12 cellular contexts compared by ENCODE assay signal in the genomic region with DNA sequence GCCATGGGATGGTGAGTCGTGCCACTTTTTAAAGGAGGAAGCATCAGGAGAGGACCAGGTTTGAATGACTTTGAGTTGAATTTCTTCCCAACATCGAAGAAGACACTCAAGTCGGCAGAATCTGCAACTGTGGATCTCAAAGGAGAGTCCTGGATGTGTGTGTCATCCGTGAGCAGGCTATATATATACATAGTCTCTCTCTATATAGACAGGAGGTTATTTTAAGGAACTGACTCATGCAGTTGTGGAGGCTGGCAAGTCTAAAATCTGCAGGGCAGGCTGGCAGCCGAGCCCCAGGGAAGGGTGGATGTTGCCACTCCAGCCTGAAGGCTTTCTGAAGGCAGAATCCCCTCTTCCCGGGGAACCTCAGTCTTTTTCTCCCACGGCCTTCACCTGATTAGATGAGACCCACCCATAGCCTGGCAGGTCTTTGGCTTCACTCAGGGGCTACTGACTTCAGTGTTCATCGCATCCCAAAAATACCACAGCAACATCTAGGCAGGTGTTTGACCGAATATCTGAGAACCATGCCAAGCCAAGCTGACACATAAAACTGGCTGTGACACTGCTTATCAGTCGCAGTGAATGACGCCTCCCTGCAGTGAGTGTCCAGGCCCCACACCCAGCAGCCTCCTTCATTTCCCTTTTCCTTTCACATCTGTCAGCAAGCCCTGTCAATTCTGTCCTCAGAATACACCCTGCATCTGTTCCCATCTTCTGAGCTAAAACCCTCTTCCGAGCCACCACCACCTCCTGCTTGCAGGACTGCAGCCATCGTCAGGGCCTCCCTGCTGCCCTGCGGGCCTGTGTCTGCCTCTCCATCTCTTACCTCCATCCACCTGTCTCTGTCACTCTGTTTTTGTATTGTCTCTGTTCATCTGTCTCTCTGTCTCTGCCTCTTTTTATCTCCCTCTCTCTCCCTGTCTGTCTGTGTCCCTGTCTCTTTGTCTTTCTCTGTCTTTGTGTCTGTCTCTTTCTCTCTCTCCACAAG. TPM values are rescaled to one million over a fixed set of nuclear protein-coding genes. Genes with fewer than 3 reads are reported as not detected.
DNase-seq lines count a peak whose midpoint lies in the region; ATAC-seq, FAIRE-seq and TF ChIP-seq lines count a peak whose summit lies in the region.
"Had no signal": no experiment of that assay in that cellular context is flagged by ENCODE, and none has a peak within 500 bp of the region (broad histone marks: within the 10 kb centered on the region; RNA-seq: fewer than 3 reads in every experiment).

No MANE protein-coding gene starts in this region.

- DNase-seq in Daoy (ENCODE audit: low read depth), result peak; percentile 54
- DNase-seq in NOMO-1 treated with dmso at 0.1 percent for 144 hours (lab: John Stamatoyannopoulos, UW; ENCODE audit: unreplicated experiment), result peak; percentile 25
- DNase-seq in dermis blood vessel endothelial cell, result peak; percentile 14
- peak; percentile 49 for DNase-seq in middle frontal gyrus (ENCODE audit: extremely low spot score, low spot score)
- DNase-seq in stimulated activated CD4-positive, alpha-beta T cell treated with anti-CD3 and anti-CD28 coated beads, Interleukin-1b, Interleukin-23, amount 100 ng/mL, for 48 hours, result no peak
- DNase-seq in D721Med (ENCODE audit: insufficient read length, low spot score), result no peak
- DNase-seq in activated CD4-positive, alpha-beta T cell treated with anti-CD3 and anti-CD28 coated beads for 4 hours, result no peak
- DNase-seq: activated CD8-positive, alpha-beta memory T cell treated with anti-CD3 and anti-CD28 coated beads, Interleukin-2, amount 10 ng/mL, durations not matched to agents 7 days and 5 days; naive B cell; NCI-H187 treated with DMSO at 0.1 percent for 48 hours had no signal

- no peak for FAIRE-seq in D721Med (lab: Jason Lieb, UNC)
- FAIRE-seq: GM12878 had no signal

- ATAC-seq in HG02610 (IDR thresholded peaks at IDR 0.05; ENCODE audit: unreplicated experiment), result no peak
- ATAC-seq: activated CD8-positive, alpha-beta memory T cell treated with anti-CD3 and anti-CD28 coated beads, Interleukin-2, amount 10 ng/mL, durations not matched to agents 7 days and 5 days; GM12878 had no signal

- no peak for TF ChIP-seq CTCF in D721Med (IDR thresholded peaks at IDR 0.05; ENCODE audit: insufficient read depth, missing control alignments)

RNA-seq across cellular contexts. Expression of a gene that starts 54.0 kb away (rescaled TPM):
- 50.4 and 50.9 TPM in 2 replicates for total RNA-seq in Daoy (2014; rRNA removed; shearing (Covaris generic))
- total RNA-seq in dermis blood vessel endothelial cell, result 51.1 and 68.9 TPM in 2 replicates

RNA-seq across cellular contexts. Expression of a gene that starts 54.4 kb away (rescaled TPM):
- 5.3 and 7.7 TPM in 2 replicates for total RNA-seq in Daoy (2014; rRNA removed; shearing (Covaris generic))
- total RNA-seq in dermis blood vessel endothelial cell, result 8.8 and 10.4 TPM in 2 replicates

Comparison
In these comparisons a context has a peak if more than half of its experiments do, and no peak if none do; other contexts are left out.
1. DNase-seq: peak in Daoy (single experiment), NOMO-1 treated with dmso at 0.1 percent for 144 hours (single experiment), dermis blood vessel endothelial cell (single experiment) and middle frontal gyrus (single experiment); none in stimulated activated CD4-positive, alpha-beta T cell treated with anti-CD3 and anti-CD28 coated beads, Interleukin-1b, Interleukin-23, amount 100 ng/mL, for 48 hours (single experiment), D721Med (single experiment) and activated CD4-positive, alpha-beta T cell treated with anti-CD3 and anti-CD28 coated beads for 4 hours (0 of 2).